8 cellular contexts compared by ENCODE assay signal in the genomic region with DNA sequence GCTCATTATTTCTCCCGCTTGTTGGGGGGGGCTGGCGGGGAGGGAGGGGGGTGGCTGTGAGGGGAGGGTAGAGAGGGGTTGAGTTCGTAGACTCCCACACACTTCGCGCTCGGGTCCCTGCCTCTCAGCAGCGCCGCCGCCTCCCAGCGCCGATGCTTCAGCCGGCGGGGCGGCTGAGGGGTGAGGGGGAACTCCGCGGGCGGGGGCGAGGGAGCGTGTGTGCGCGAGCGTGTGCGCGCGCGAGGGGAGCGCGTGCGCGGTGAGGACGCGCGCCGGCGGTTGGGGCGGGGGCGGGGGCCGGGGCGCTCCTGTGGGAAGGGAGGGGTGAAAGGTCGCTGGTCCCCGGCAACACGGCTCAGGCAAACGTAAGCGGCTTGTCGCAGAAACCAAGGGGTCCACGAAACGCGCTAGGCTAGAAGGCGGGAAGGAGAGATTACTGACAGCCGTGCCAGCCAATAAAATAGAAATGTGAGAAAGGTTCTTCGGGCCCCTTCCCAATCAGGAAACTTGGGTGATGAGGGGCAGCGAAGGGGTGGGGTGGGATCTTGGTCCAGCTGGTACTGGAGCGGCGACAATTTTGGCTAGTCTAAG. TPM values are rescaled to one million over a fixed set of nuclear protein-coding genes. Genes with fewer than 3 reads are reported as not detected.
A peak's percentile ranks its signal among the peaks of the same experiment; 100 is the strongest.
DNase-seq lines count a peak whose midpoint lies in the region; ATAC-seq, FAIRE-seq and TF ChIP-seq lines count a peak whose summit lies in the region.

No MANE protein-coding gene starts in this region.

- H3K4me3 ChIP-seq in HUES48 (ENCODE audit: low read depth, low read length) (peak overlapping the region; percentile 94), colonic mucosa (peak overlapping the region; percentile 57), kidney epithelial cell (ENCODE audit: low read depth, low read length) (peak overlapping the region; percentile 82), small intestine (ENCODE audit: low read depth in 1 of 2, low read length in 2 of 2) (peak overlapping the region; percentile 41 to 50)

- H3K9ac ChIP-seq in HUES48 (ENCODE audit: low read depth, low read length) (no peak overlapping the region), colonic mucosa (ENCODE audit: low read depth in 2 of 2, low read length in 2 of 2) (peak overlapping the region in 1 of 2 donors; percentile 33)

- no peaks in the 10 kb centered on the region for H3K36me3 Mint-ChIP-seq in Calu3 (ENCODE audit: insufficient read depth, unreplicated experiment)

- no peak for ATAC-seq in GM18520 (IDR thresholded peaks at IDR 0.05; ENCODE audit: unreplicated experiment)

- H3K9me3 Mint-ChIP-seq in Calu3 (ENCODE audit: low read depth, unreplicated experiment), result peaks cover 4% of the 10 kb centered on the region

- no peak for FAIRE-seq in small intestine (lab: Jason Lieb, UNC)

- H3K27ac ChIP-seq in HUES48 (ENCODE audit: low read depth, low read length) (peak overlapping the region; percentile 89), RWPE1 (no peak overlapping the region), colonic mucosa (peak overlapping the region; percentile 50), small intestine (ENCODE audit: low read depth in 1 of 2, low read length in 1 of 2) (peak overlapping the region in 1 of 2 donors; percentile 84)

- POLR2A ChIA-PET in RWPE1 (lab: Yijun Ruan, JAX; ENCODE audit: low non-redundant PET), result no interaction called here

- no peak overlapping the region for H3K4me3 Mint-ChIP-seq in Calu3 (ENCODE audit: low read depth, unreplicated experiment)

- no peaks in the 10 kb centered on the region for H3K4me1 Mint-ChIP-seq in Calu3 (ENCODE audit: low read depth, unreplicated experiment)

- BruUV-seq in Calu3 (replicated peaks; lab: Mats Ljungman, UMichigan), result no TSS peak

- peaks cover 20% of the 10 kb centered on the region for H3K4me1 ChIP-seq in HUES48 (ENCODE audit: control insufficient read depth, insufficient read depth, low read length)
- no peaks in the 10 kb centered on the region for H3K4me1 ChIP-seq in colonic mucosa
- no peaks in the 10 kb centered on the region for H3K4me1 ChIP-seq in small intestine (ENCODE audit: control insufficient read depth in 2 of 2, insufficient read depth in 1 of 2, low read depth in 1 of 2, low read length in 1 of 2)

- TF ChIP-seq CTCF in RWPE1 (conservative IDR thresholded peaks at IDR 0.05; ENCODE audit: low read depth) (no peak), colonic mucosa (IDR thresholded peaks at IDR 0.05) (no peak), kidney epithelial cell (IDR thresholded peaks at IDR 0.05; ENCODE audit: insufficient read depth, low read length, poor library complexity, severe bottlenecking) (no peak), Calu3 (IDR thresholded peaks at IDR 0.05; ENCODE audit: unreplicated experiment) (no peak)

- H3K9me3 ChIP-seq in HUES48 (ENCODE audit: control insufficient read depth, insufficient read depth, low read length) (no peaks in the 10 kb centered on the region), colonic mucosa (no peaks in the 10 kb centered on the region), small intestine (ENCODE audit: control insufficient read depth, low read depth) (no peaks in the 10 kb centered on the region)

- H3K27me3 ChIP-seq in HUES48 (ENCODE audit: control insufficient read depth, insufficient read depth, low read length) (peaks cover 14% of the 10 kb centered on the region; the same call in 1 of the 2 replicates), colonic mucosa (no peaks in the 10 kb centered on the region), kidney epithelial cell (ENCODE audit: control insufficient read depth, insufficient read depth, low read length) (no peaks in the 10 kb centered on the region), small intestine (ENCODE audit: control insufficient read depth in 2 of 2, insufficient read depth in 2 of 2, low read length in 2 of 2) (peaks cover 0 to 3% of the 10 kb centered on the region in 2 donors)

- CTCF ChIA-PET in RWPE1 (lab: Yijun Ruan, JAX) (no interaction called here), Calu3 (lab: Charles Lee) (no interaction called here)

- no peaks in the 10 kb centered on the region for H3K36me3 ChIP-seq in HUES48 (ENCODE audit: control insufficient read depth, insufficient read depth, low read length)
- H3K36me3 ChIP-seq in colonic mucosa, result no peaks in the 10 kb centered on the region
- H3K36me3 ChIP-seq in kidney epithelial cell (ENCODE audit: control insufficient read depth, insufficient read depth, low read length), result no peaks in the 10 kb centered on the region
- no peaks in the 10 kb centered on the region for H3K36me3 ChIP-seq in small intestine (ENCODE audit: control insufficient read depth in 2 of 2, insufficient read depth in 2 of 2, low read length in 2 of 2)

- DNase-seq in DMS 273 treated with DMSO at 0.1 percent for 48 hours (lab: John Stamatoyannopoulos, UW) (peak; percentile 92), RWPE1 (ENCODE audit: low spot score) (peak; percentile 20), colonic mucosa (peak; percentile 89), kidney epithelial cell (ENCODE audit: low read depth) (peak; percentile 61), small intestine (peak; percentile 37), Calu3 (no peak)

- intact Hi-C loops in colonic mucosa (cut with DNase I) (no loop called here), Calu3 (cut with micrococcal nuclease; ENCODE audit: unreplicated experiment) (no loop called here)

- WGBS in small intestine, 3 donors, result 2 to 4% (median 2%) methylated on average over 38 to 54 of the region's 54 CpGs

- H3K27ac Mint-ChIP-seq in Calu3 (ENCODE audit: unreplicated experiment), result no peak overlapping the region

- H3K27me3 Mint-ChIP-seq in Calu3 (ENCODE audit: unreplicated experiment), result no peaks in the 10 kb centered on the region

RNA-seq across cellular contexts. Expression of a gene that starts 0.3 kb away (rescaled TPM):
- total RNA-seq in colonic mucosa (1 to 10 TPM; 3.6 to 3.7 TPM), kidney epithelial cell (1.4 and 1.7 TPM in 2 replicates), Calu3 (2022) (not detected in 2 replicates)
- 1 to 10 TPM in 1 of 3 donors, under 1 TPM in 1, not detected in 1; 0.27 to 1.5 TPM for polyA plus RNA-seq in small intestine
